8 cellular contexts compared by ENCODE assay signal in genomic region chr7:2554654-2555053, GRCh38. TPM values are rescaled to one million over a fixed set of nuclear protein-coding genes. Genes with fewer than 3 reads are reported as not detected.
DNase-seq lines count a peak whose midpoint lies in the region; TF ChIP-seq lines count a peak whose summit lies in the region.

No MANE protein-coding gene starts in this region.

- intact Hi-C loops in PC-9 (cut with micrococcal nuclease; ENCODE audit: unreplicated experiment): loop anchor here (1.0 to 5.0 kb wide), 3 partner anchors 26 to 77 kb away; partner anchors contain the start of genes GRIFIN and TTYH3

- peaks cover 20% of the 10 kb centered on the region for H3K79me1 ChIP-seq in trophoblast cell (ENCODE audit: low read length)

- H4K12ac ChIP-seq in trophoblast cell (ENCODE audit: low read depth, low read length): peak overlapping the region; percentile 34

- H4K8ac ChIP-seq in trophoblast cell (ENCODE audit: low read depth, low read length): no peak overlapping the region

- no peak overlapping the region for H3K23ac ChIP-seq in trophoblast cell (ENCODE audit: low read length)

- H3K4me3 ChIP-seq in PC-9 (peak overlapping the region; percentile 86), esophagus (ENCODE audit: low read depth in 1 of 2, low read length in 2 of 2) (peak overlapping the region; percentile 75 to 77), trophoblast cell (ENCODE audit: low read depth, low read length) (peak overlapping the region; percentile 90)

- peaks cover 39% of the 10 kb centered on the region for H3F3A ChIP-seq in PC-9 (ENCODE audit: insufficient read depth, low read depth)

- peak overlapping the region; percentile 65 for H3K14ac ChIP-seq in trophoblast cell (ENCODE audit: low read length)

- H3K27me3 ChIP-seq in PC-9 (ENCODE audit: insufficient read depth, low read depth) (no peaks in the 10 kb centered on the region), esophagus (ENCODE audit: control insufficient read depth in 1 of 2, insufficient read depth in 2 of 2, low read length in 2 of 2) (no peaks in the 10 kb centered on the region), trophoblast cell (ENCODE audit: insufficient read depth, low read length) (no peaks in the 10 kb centered on the region)

- peaks cover 26% of the 10 kb centered on the region for H4K20me1 ChIP-seq in PC-9 (ENCODE audit: insufficient read depth)

- POLR2A ChIA-PET in PC-9 (lab: Charles Lee; ENCODE audit: unreplicated experiment): interaction anchor here (0.5 kb wide), 1 partner anchor 77 kb away, joined by 8 read pairs; no protein-coding TSS in a partner anchor

- no peak overlapping the region for H2BK120ac ChIP-seq in trophoblast cell (ENCODE audit: insufficient read depth, low read length, poor library complexity)

- H2AFZ ChIP-seq in PC-9 (peak overlapping the region; percentile 98; the same call in 1 of the 2 replicates), trophoblast cell (ENCODE audit: insufficient read depth, low read length, poor library complexity) (peak overlapping the region; percentile 30)

- H3K9ac ChIP-seq in trophoblast cell (ENCODE audit: low read length): peak overlapping the region; percentile 71

- H3K4me2 ChIP-seq in PC-9 (peak overlapping the region; percentile 98), trophoblast cell (ENCODE audit: low read length) (peak overlapping the region; percentile 95)

- H3K9me3 ChIP-seq in PC-9 (ENCODE audit: insufficient read depth, low read depth) (no peaks in the 10 kb centered on the region), esophagus (ENCODE audit: control insufficient read depth in 2 of 2, insufficient read depth in 1 of 2, low read depth in 1 of 2, low read length in 1 of 2) (no peaks in the 10 kb centered on the region), trophoblast cell (ENCODE audit: insufficient read depth, low read depth, low read length) (no peaks in the 10 kb centered on the region)

- BruUV-seq in PC-9 (replicated peaks; lab: Mats Ljungman, UMichigan): no TSS peak

- peak overlapping the region; percentile 16 for H3K18ac ChIP-seq in trophoblast cell (ENCODE audit: low read length)

- TF ChIP-seq CTCF in GM12872 (IDR thresholded peaks at IDR 0.05; ENCODE audit: insufficient read depth, low read depth, low read length): peak; percentile 11; the same call in 1 of the 3 replicates
- no peak for TF ChIP-seq CTCF in PC-9 (conservative IDR thresholded peaks at IDR 0.05)

- H3K36me3 ChIP-seq in PC-9 (ENCODE audit: low read depth): peaks cover 7% of the 10 kb centered on the region; the same call in 1 of the 2 replicates
- no peaks in the 10 kb centered on the region for H3K36me3 ChIP-seq in esophagus (ENCODE audit: control insufficient read depth in 2 of 2, insufficient read depth in 2 of 2, low read length in 1 of 2)
- H3K36me3 ChIP-seq in trophoblast cell (ENCODE audit: control insufficient read depth in 1 of 2, insufficient read depth in 2 of 2, low read length in 2 of 2): peaks cover 2 to 3% of the 10 kb centered on the region in 2 experiments

- H2BK5ac ChIP-seq in trophoblast cell (ENCODE audit: low read depth, low read length, poor library complexity): no peak overlapping the region

- CTCF ChIA-PET in PC-9 (lab: Charles Lee): no interaction called here

- H3K4me1 ChIP-seq in PC-9 (replicated peaks; ENCODE audit: insufficient read depth) (peaks cover 29% of the 10 kb centered on the region), esophagus (ENCODE audit: control insufficient read depth in 2 of 2, insufficient read depth in 2 of 2, low read length in 1 of 2) (peaks cover 8 to 16% of the 10 kb centered on the region in 2 donors), trophoblast cell (ENCODE audit: control insufficient read depth in 1 of 2, insufficient read depth in 2 of 2, low read length in 2 of 2) (peaks cover 6 to 8% of the 10 kb centered on the region in 2 experiments)

- H4K91ac ChIP-seq in trophoblast cell (ENCODE audit: low read depth, low read length): peak overlapping the region; percentile 100

- H2BK12ac ChIP-seq in trophoblast cell (ENCODE audit: low read length): peak overlapping the region; percentile 22

- H2AK5ac ChIP-seq in trophoblast cell (ENCODE audit: low read length): peak overlapping the region; percentile 56

- H3K9me2 ChIP-seq in PC-9 (ENCODE audit: insufficient read depth): no peaks in the 10 kb centered on the region

- DNase-seq in PC-9: no peak
- DNase-seq in trophoblast cell: no peak
- no peak for DNase-seq in activated CD4-positive, CD25-positive, alpha-beta regulatory T cell (lab: John Stamatoyannopoulos, UW)
- no peak for DNase-seq in DMS 273 (lab: John Stamatoyannopoulos, UW; ENCODE audit: unreplicated experiment)
- no peak for DNase-seq in NCI-H524 (lab: John Stamatoyannopoulos, UW)
- no peak for DNase-seq in NCI-H1048 (lab: John Stamatoyannopoulos, UW)

- peaks cover 32% of the 10 kb centered on the region for H3K79me2 ChIP-seq in PC-9 (ENCODE audit: low read depth)
- H3K79me2 ChIP-seq in trophoblast cell (ENCODE audit: control insufficient read depth, insufficient read depth, low read length, poor library complexity): peaks cover 15% of the 10 kb centered on the region

- H3K4ac ChIP-seq in trophoblast cell (ENCODE audit: low read depth, low read length): peak overlapping the region; percentile 22

- H3K27ac ChIP-seq in PC-9 (no peak overlapping the region), esophagus (ENCODE audit: low read depth in 2 of 2, low read length in 1 of 2) (no peak overlapping the region), trophoblast cell (ENCODE audit: low read depth, low read length) (no peak overlapping the region)

- WGBS in esophagus, 2 donors: 6 to 10% methylated on average over 11 of the region's 11 CpGs
- no CpG with 5 or more reads among the region's 11 CpGs for WGBS in trophoblast cell (ENCODE audit: extremely low coverage, insufficient coverage, insufficient read length)

RNA-seq across cellular contexts. Expression of gene BRAT1, which starts 0.7 kb away (rescaled TPM):
- 53.9 and 57.7 TPM in 2 replicates for total RNA-seq in PC-9 (2021)
- 10 to 100 TPM; 15.6 to 19.5 TPM for polyA plus RNA-seq in esophagus
- 15.5 and 16.6 TPM in 2 replicates for polyA plus RNA-seq in trophoblast cell (2013)

RNA-seq across cellular contexts. Expression of gene IQCE, which starts 4.1 kb away (rescaled TPM):
- total RNA-seq in PC-9 (2021): 28.3 and 35.8 TPM in 2 replicates
- 1 to 10 TPM; 2.4 to 3.4 TPM for polyA plus RNA-seq in esophagus
- 6.3 and 6.5 TPM in 2 replicates for polyA plus RNA-seq in trophoblast cell (2013)

RNA-seq across cellular contexts. Expression of gene LFNG, which starts 35.1 kb away (rescaled TPM):
- total RNA-seq in PC-9 (2021): 21.3 and 24.7 TPM in 2 replicates
- 10 to 100 TPM; 12.0 to 13.7 TPM for polyA plus RNA-seq in esophagus
- polyA plus RNA-seq in trophoblast cell (2013): 4.9 and 5.3 TPM in 2 replicates
